Comparison of ENCODE assay signal across 18 cellular contexts in the genomic region with DNA sequence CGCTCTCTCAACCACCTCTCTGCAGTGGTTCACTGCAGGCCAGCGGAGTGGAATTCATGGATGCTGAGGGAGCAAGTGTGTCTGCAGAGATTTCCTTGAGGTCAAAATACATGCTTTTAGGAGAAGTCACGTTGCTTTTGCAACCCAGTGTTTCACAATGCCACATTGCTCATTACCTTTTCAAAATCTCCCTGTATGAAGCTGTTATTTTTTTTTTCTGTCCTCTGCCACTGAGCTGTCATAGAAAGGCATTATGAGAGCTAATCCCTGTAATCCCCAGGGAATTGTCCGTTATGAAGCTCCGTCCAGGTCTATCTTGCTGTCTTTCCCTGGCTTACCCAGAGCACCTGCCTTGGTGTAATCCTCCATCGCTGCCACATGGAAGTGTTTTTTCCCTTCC.
DNase-seq lines count a peak whose midpoint lies in the region; ATAC-seq, FAIRE-seq and TF ChIP-seq lines count a peak whose summit lies in the region.
"Had no signal": no experiment of that assay in that cellular context is flagged by ENCODE, and none has a peak within 500 bp of the region (broad histone marks: within the 10 kb centered on the region; RNA-seq: fewer than 3 reads in every experiment).

No MANE protein-coding gene starts in this region.

- H3K27ac Mint-ChIP-seq in astrocyte (ENCODE audit: unreplicated experiment) = no peak overlapping the region
- H3K27ac Mint-ChIP-seq: activated T-cell treated with anti-CD3 and anti-CD28 coated beads, Interleukin-2, amount 50 U/mL, for 24 hours had no signal

- DNase-seq in HFF-Myc (ENCODE audit: extremely low read depth, low read depth) = peak; percentile 22
- peak; percentile 88 for DNase-seq in astrocyte (ENCODE audit: low read depth)
- DNase-seq in hepatocyte (ENCODE audit: low spot score) = peak; percentile 19
- DNase-seq in DMS 273 treated with DMSO at 0.1 percent for 48 hours (lab: John Stamatoyannopoulos, UW) = no peak
- DNase-seq in NCI-H187 treated with DMSO at 0.1 percent for 48 hours (lab: John Stamatoyannopoulos, UW) = no peak
- no peak for DNase-seq in superior temporal gyrus (ENCODE audit: extremely low spot score)
- DNase-seq: activated T-cell treated with anti-CD3 and anti-CD28 coated beads, Interleukin-2, amount 50 U/mL, for 24 hours; BE2C; caudate nucleus; head of caudate nucleus; mesendoderm; NCI-H146; retina; RPMI8226 had no signal

- no peak overlapping the region for H3K9ac ChIP-seq in astrocyte (ENCODE audit: low read length)

- H3K27ac ChIP-seq in ACC112 (ENCODE audit: low read depth, low read length) (peak overlapping the region; percentile 68), astrocyte (ENCODE audit: low read depth, low read length) (no peak overlapping the region), hepatocyte (peak overlapping the region; percentile 7)
- H3K27ac ChIP-seq: VCaP had no signal

- TF ChIP-seq CTCF in HFF-Myc (IDR thresholded peaks at IDR 0.05; ENCODE audit: low read depth, low read length, missing control alignments) (no peak), astrocyte (IDR thresholded peaks at IDR 0.05; ENCODE audit: insufficient read depth, low read depth, low read length) (no peak), hepatocyte (IDR thresholded peaks at IDR 0.05; ENCODE audit: poor library complexity) (no peak)

- H3K4me1 Mint-ChIP-seq in astrocyte (ENCODE audit: low read depth, unreplicated experiment) = peaks cover 37% of the 10 kb centered on the region

- H2AFZ ChIP-seq in ACC112 (ENCODE audit: low read length, unreplicated experiment) (no peak overlapping the region), astrocyte (ENCODE audit: low read depth, low read length) (no peak overlapping the region), hepatocyte (no peak overlapping the region)

- no peak overlapping the region for H3K4me3 Mint-ChIP-seq in astrocyte (ENCODE audit: unreplicated experiment)
- H3K4me3 Mint-ChIP-seq: activated T-cell treated with anti-CD3 and anti-CD28 coated beads, Interleukin-2, amount 50 U/mL, for 24 hours had no signal

- H4K20me1 ChIP-seq in astrocyte (ENCODE audit: insufficient read depth, low read length) (no peaks in the 10 kb centered on the region), hepatocyte (ENCODE audit: insufficient read depth, poor library complexity, severe bottlenecking) (no peaks in the 10 kb centered on the region)

- no peak overlapping the region for H3K4me3 ChIP-seq in ACC112 (ENCODE audit: low read depth, low read length)
- no peak overlapping the region for H3K4me3 ChIP-seq in HFF-Myc (replicated peaks; ENCODE audit: low read depth, low read length)
- no peak overlapping the region for H3K4me3 ChIP-seq in astrocyte (ENCODE audit: insufficient read depth, low read depth, low read length)
- no peak overlapping the region for H3K4me3 ChIP-seq in hepatocyte
- H3K4me3 ChIP-seq: HAP-1 had no signal

- no peaks in the 10 kb centered on the region for H3K27me3 ChIP-seq in ACC112 (ENCODE audit: insufficient read depth, low read length)
- no peaks in the 10 kb centered on the region for H3K27me3 ChIP-seq in astrocyte (ENCODE audit: insufficient read depth, low read length)
- H3K27me3 ChIP-seq in hepatocyte = no peaks in the 10 kb centered on the region
- H3K27me3 ChIP-seq: BE2C had no signal

- H3K4me1 ChIP-seq in ACC112 (ENCODE audit: control insufficient read depth, insufficient read depth, low read length, unreplicated experiment) = peaks cover 50% of the 10 kb centered on the region
- peaks cover 26% of the 10 kb centered on the region for H3K4me1 ChIP-seq in astrocyte (ENCODE audit: insufficient read depth, low read length)
- H3K4me1 ChIP-seq in hepatocyte (ENCODE audit: insufficient read depth) = peaks cover 9% of the 10 kb centered on the region
- H3K4me1 ChIP-seq: HAP-1 had no signal

- ATAC-seq in HG02870 (IDR thresholded peaks at IDR 0.05; ENCODE audit: unreplicated experiment) = no peak

- H3K9me3 Mint-ChIP-seq in astrocyte (ENCODE audit: unreplicated experiment) = no peaks in the 10 kb centered on the region
- H3K9me3 Mint-ChIP-seq: activated T-cell treated with anti-CD3 and anti-CD28 coated beads, Interleukin-2, amount 50 U/mL, for 24 hours had no signal

- no peaks in the 10 kb centered on the region for H3K36me3 Mint-ChIP-seq in astrocyte (ENCODE audit: low read depth, unreplicated experiment)

- no peaks in the 10 kb centered on the region for H3K9me3 ChIP-seq in astrocyte (ENCODE audit: insufficient read depth, low read depth, low read length)
- H3K9me3 ChIP-seq in hepatocyte (ENCODE audit: low read depth) = no peaks in the 10 kb centered on the region
- H3K9me3 ChIP-seq: BE2C, HAP-1 had no signal

- FAIRE-seq in astrocyte (lab: Jason Lieb, UNC) = peak; percentile 96

- H3K79me2 ChIP-seq in ACC112 (ENCODE audit: control insufficient read depth, insufficient read depth, low read length, unreplicated experiment) (no peaks in the 10 kb centered on the region), astrocyte (ENCODE audit: insufficient read depth, low read length) (no peaks in the 10 kb centered on the region), hepatocyte (no peaks in the 10 kb centered on the region)

- WGBS in hepatocyte (ENCODE audit: low lambda C conversion rate, missing lambda C conversion rate) = 72% methylated on average over 6 of the region's 6 CpGs

- peaks cover 15% of the 10 kb centered on the region for H3K27me3 Mint-ChIP-seq in astrocyte (ENCODE audit: low read depth, unreplicated experiment)

- peak overlapping the region; percentile 9 for H3K4me2 ChIP-seq in astrocyte (ENCODE audit: low read length)
- no peak overlapping the region for H3K4me2 ChIP-seq in hepatocyte

- no peaks in the 10 kb centered on the region for H3K9me2 ChIP-seq in hepatocyte (replicated peaks; ENCODE audit: insufficient read depth)

- H3K36me3 ChIP-seq in ACC112 (ENCODE audit: insufficient read depth, low read length) = no peaks in the 10 kb centered on the region
- H3K36me3 ChIP-seq in astrocyte (ENCODE audit: insufficient read depth, low read length) = no peaks in the 10 kb centered on the region
- H3K36me3 ChIP-seq in hepatocyte (replicated peaks; ENCODE audit: insufficient read depth, low read depth) = no peaks in the 10 kb centered on the region
- H3K36me3 ChIP-seq: BE2C, HAP-1 had no signal

Comparison
In these comparisons a context has a peak if more than half of its experiments do, and no peak if none do; other contexts are left out.
1. DNase-seq: peak in HFF-Myc (single experiment), astrocyte (single experiment) and hepatocyte (single experiment); none in DMS 273 treated with DMSO at 0.1 percent for 48 hours (single experiment), NCI-H187 treated with DMSO at 0.1 percent for 48 hours (single experiment) and superior temporal gyrus (single experiment).